Comparison of ENCODE assay signal across 14 cellular contexts in genomic region chr5:141855265-141856029, GRCh38. TPM values are rescaled to one million over a fixed set of nuclear protein-coding genes. Genes with fewer than 3 reads are reported as not detected.
DNase-seq lines count a peak whose midpoint lies in the region; ATAC-seq and TF ChIP-seq lines count a peak whose summit lies in the region.
"Had no signal": no experiment of that assay in that cellular context is flagged by ENCODE, and none has a peak within 500 bp of the region (broad histone marks: within the 10 kb centered on the region; RNA-seq: fewer than 3 reads in every experiment).

No MANE protein-coding gene starts in this region.

- no peaks in the 10 kb centered on the region for H3K36me3 Mint-ChIP-seq in CD8-positive, alpha-beta T cell

- no peak overlapping the region for H3K27ac ChIP-seq in CD8-positive, alpha-beta T cell (ENCODE audit: low read depth, low read length)
- H3K27ac ChIP-seq in PC-9, result no peak overlapping the region

- H3F3A ChIP-seq in PC-9 (ENCODE audit: insufficient read depth, low read depth), result peaks cover 16% of the 10 kb centered on the region; the same call in 1 of the 2 replicates

- intact Hi-C loops in left colon (cut with DNase I, micrococcal nuclease), result no loop called here
- intact Hi-C loops in CD8-positive, alpha-beta T cell (cut with DNase I, micrococcal nuclease), result no loop called here
- intact Hi-C loops in PC-9 (cut with micrococcal nuclease; ENCODE audit: unreplicated experiment), result no loop called here

- H3K4me1 Mint-ChIP-seq in CD8-positive, alpha-beta T cell (ENCODE audit: low read depth), result peaks cover 2% of the 10 kb centered on the region

- POLR2A ChIA-PET in CD8-positive, alpha-beta T cell (lab: Charles Lee), result no interaction called here
- POLR2A ChIA-PET in PC-9 (lab: Charles Lee; ENCODE audit: unreplicated experiment), result no interaction called here

- peaks cover 4% of the 10 kb centered on the region; the same call in 1 of the 2 replicates for H3K79me2 ChIP-seq in PC-9 (ENCODE audit: low read depth)

- peak; percentile 10 for ATAC-seq in left colon
- no peak for ATAC-seq in CD8-positive, alpha-beta T cell
- ATAC-seq: mucosa of descending colon had no signal

- no peak for TF ChIP-seq RAD21 in Ishikawa (IDR thresholded peaks at IDR 0.05; ENCODE audit: low read depth)

- no peak for TF ChIP-seq EP300 in Ishikawa (IDR thresholded peaks at IDR 0.05; ENCODE audit: borderline replicate concordance)

- no peak overlapping the region for H3K4me2 ChIP-seq in PC-9

- H3K4me1 ChIP-seq in CD8-positive, alpha-beta T cell (ENCODE audit: insufficient read depth, low read length), result no peaks in the 10 kb centered on the region
- peaks cover 16% of the 10 kb centered on the region for H3K4me1 ChIP-seq in PC-9 (replicated peaks; ENCODE audit: insufficient read depth)

- peak; percentile 77 for DNase-seq in Ammon's horn (ENCODE audit: low spot score)
- peak; percentile 38 for DNase-seq in astrocyte of the hippocampus (ENCODE audit: low read depth, low spot score)
- DNase-seq in left colon, result peak; percentile 16 to 26
- no peak for DNase-seq in SW 1271 (lab: John Stamatoyannopoulos, UW)
- no peak for DNase-seq in CD8-positive, alpha-beta T cell
- no peak for DNase-seq in RKO (ENCODE audit: low spot score)
- DNase-seq in PC-9, result no peak
- DNase-seq: HFFc6, MV-4-11, SIG-M5 had no signal

- no peaks in the 10 kb centered on the region for H3K9me3 ChIP-seq in CD8-positive, alpha-beta T cell (ENCODE audit: low read length)
- no peaks in the 10 kb centered on the region for H3K9me3 ChIP-seq in PC-9 (ENCODE audit: insufficient read depth, low read depth)
- H3K9me3 ChIP-seq: mucosa of descending colon had no signal

- no peaks in the 10 kb centered on the region for H3K9me3 Mint-ChIP-seq in CD8-positive, alpha-beta T cell
- H3K9me3 Mint-ChIP-seq: activated T-helper 2 cell treated with anti-CD3 and anti-CD28 coated beads, Interferon-gamma antibody, Interleukin-2, Interleukin-4, amounts not matched to agents 10 μg/mL and 5 μg/mL and 100 μg/mL, durations not matched to agents 14 hours and 24 hours and 36 hours; HFFc6 had no signal

- peaks cover 5% of the 10 kb centered on the region for H3K27me3 Mint-ChIP-seq in CD8-positive, alpha-beta T cell (ENCODE audit: low read depth)

- no peak overlapping the region for H3K27ac Mint-ChIP-seq in CD8-positive, alpha-beta T cell
- H3K27ac Mint-ChIP-seq: activated T-helper 2 cell treated with anti-CD3 and anti-CD28 coated beads, Interferon-gamma antibody, Interleukin-2, Interleukin-4, amounts not matched to agents 10 μg/mL and 5 μg/mL and 100 μg/mL, durations not matched to agents 14 hours and 24 hours and 36 hours; HFFc6 had no signal

- CTCF ChIA-PET in CD8-positive, alpha-beta T cell (lab: Charles Lee), result interaction anchor here (0.5 kb wide), 1 partner anchor 54 kb away, joined by 3 read pairs; no protein-coding TSS in a partner anchor
- CTCF ChIA-PET in PC-9 (lab: Charles Lee), result no interaction called here

- no peaks in the 10 kb centered on the region; the same call in 1 of the 2 replicates for H4K20me1 ChIP-seq in PC-9 (ENCODE audit: insufficient read depth)

- no peak overlapping the region for H3K4me3 ChIP-seq in CD8-positive, alpha-beta T cell (ENCODE audit: low read depth, low read length)
- H3K4me3 ChIP-seq in PC-9, result no peak overlapping the region
- H3K4me3 ChIP-seq: mucosa of descending colon, skin epidermis had no signal

- H3K36me3 ChIP-seq in CD8-positive, alpha-beta T cell (ENCODE audit: insufficient read depth, low read length), result no peaks in the 10 kb centered on the region
- H3K36me3 ChIP-seq in PC-9 (ENCODE audit: low read depth), result no peaks in the 10 kb centered on the region

- H2AFZ ChIP-seq in PC-9, result no peak overlapping the region

- no TSS peak for BruUV-seq in PC-9 (replicated peaks; lab: Mats Ljungman, UMichigan)

- TF ChIP-seq CTCF in CD8-positive, alpha-beta T cell (IDR thresholded peaks at IDR 0.05), result no peak
- no peak for TF ChIP-seq CTCF in PC-9 (conservative IDR thresholded peaks at IDR 0.05)

- no peaks in the 10 kb centered on the region for H3K27me3 ChIP-seq in CD8-positive, alpha-beta T cell (ENCODE audit: insufficient read depth, low read length)
- no peaks in the 10 kb centered on the region for H3K27me3 ChIP-seq in PC-9 (ENCODE audit: insufficient read depth, low read depth)

- no peaks in the 10 kb centered on the region for H3K9me2 ChIP-seq in PC-9 (ENCODE audit: insufficient read depth)

- H3K4me3 Mint-ChIP-seq in CD8-positive, alpha-beta T cell, result no peak overlapping the region
- H3K4me3 Mint-ChIP-seq: HFFc6 had no signal

TF ChIP-seq in Ishikawa, 13 proteins besides CTCF, POLR2A, EP300 and RAD21:
- TF ChIP-seq NFIC (IDR thresholded peaks at IDR 0.05) (peak; percentile 46; the same call in 1 of the 2 replicates), YY1 (IDR thresholded peaks at IDR 0.05; ENCODE audit: low read depth) (no peak)

RNA-seq across cellular contexts. Expression of gene PCDH1, which starts 22.8 kb away (rescaled TPM):
- total RNA-seq in left colon, result 100 to 1,000 TPM; 133 to 147 TPM
- under 1 TPM in 1 of 2 experiments, not detected in 1; 0.24 TPM for total RNA-seq in CD8-positive, alpha-beta T cell
- 88.5 and 101 TPM in 2 replicates for total RNA-seq in PC-9 (2021)
- total RNA-seq: activated T-helper 2 cell treated with anti-CD3 and anti-CD28 coated beads, Interferon-gamma antibody, Interleukin-2, Interleukin-4, amounts not matched to agents 10 μg/mL and 5 μg/mL and 100 μg/mL, durations not matched to agents 14 hours and 24 hours and 36 hours had no signal

Comparison
In these comparisons a context has a peak if more than half of its experiments do, and no peak if none do; other contexts are left out.
1. DNase-seq: peak in Ammon's horn (single experiment), astrocyte of the hippocampus (single experiment) and left colon (2 of 2); none in SW 1271 (0 of 2), CD8-positive, alpha-beta T cell (0 of 7), RKO (single experiment) and PC-9 (0 of 2).
2. RNA of gene PCDH1, which starts 22.8 kb away (total RNA-seq): 133 to 147 TPM in left colon and 88.5 to 101 TPM in PC-9; 0.24 TPM in CD8-positive, alpha-beta T cell; every median in the first group is over 10 times any median in the second.